In genomic region chr2:161913865-161914264, GRCh38 we compare ENCODE assay signal across 1 cellular context.
TF ChIP-seq lines count a peak whose summit lies in the region.

No MANE protein-coding gene starts in this region.

TF ChIP-seq in HepG2, 621 proteins besides CTCF, POLR2A, EP300 and RAD21 (continued from another document):
- TF ChIP-seq TEF (CRISPR knock-in tag; IDR thresholded peaks at IDR 0.05) = no peak
- no peak for TF ChIP-seq SP5 (CRISPR knock-in tag; IDR thresholded peaks at IDR 0.05; ENCODE audit: borderline replicate concordance, low read depth)
- TF ChIP-seq PRMT3 (CRISPR knock-in tag; IDR thresholded peaks at IDR 0.05; ENCODE audit: borderline replicate concordance, low read depth) = no peak
- TF ChIP-seq BATF2 (CRISPR knock-in tag; IDR thresholded peaks at IDR 0.05) = no peak
- no peak for TF ChIP-seq ZNF333 (CRISPR knock-in tag; IDR thresholded peaks at IDR 0.05; ENCODE audit: borderline replicate concordance)
